Comparison of ENCODE assay signal across 9 cellular contexts in genomic region chr9:5493597-5494511, GRCh38. TPM values are rescaled to one million over a fixed set of nuclear protein-coding genes. Genes with fewer than 3 reads are reported as not detected.
DNase-seq lines count a peak whose midpoint lies in the region; ATAC-seq, FAIRE-seq and TF ChIP-seq lines count a peak whose summit lies in the region.
"Had no signal": no experiment of that assay in that cellular context is flagged by ENCODE, and none has a peak within 500 bp of the region (broad histone marks: within the 10 kb centered on the region; RNA-seq: fewer than 3 reads in every experiment).

No MANE protein-coding gene starts in this region.

- no peaks in the 10 kb centered on the region for H3K4me1 ChIP-seq in prostate gland (replicated peaks)
- H3K4me1 ChIP-seq: body of pancreas had no signal

- H3K4me3 ChIP-seq in skeletal muscle cell (ENCODE audit: low read depth, low read length), result no peak overlapping the region
- H3K4me3 ChIP-seq in prostate gland, result no peak overlapping the region
- H3K4me3 ChIP-seq: body of pancreas had no signal

- no peak overlapping the region for H3K27ac ChIP-seq in prostate gland

- TF ChIP-seq POLR2A in erythroblast (IDR thresholded peaks at IDR 0.05; ENCODE audit: low read length) (no peak), prostate gland (IDR thresholded peaks at IDR 0.05) (no peak)

- no peak for TF ChIP-seq CTCF in prostate gland (IDR thresholded peaks at IDR 0.05)

- FAIRE-seq in RCC 7860 (lab: Jason Lieb, UNC), result peak; percentile 75

- ATAC-seq in Right ventricle myocardium superior (ENCODE audit: poor library complexity) (peak; percentile 69), HG02943 (IDR thresholded peaks at IDR 0.05; ENCODE audit: low read depth, unreplicated experiment) (peak; percentile 82)
- ATAC-seq: body of pancreas had no signal

- no peaks in the 10 kb centered on the region for H3K9me3 ChIP-seq in prostate gland
- H3K9me3 ChIP-seq: body of pancreas had no signal

- intact Hi-C loops in Right ventricle myocardium superior (cut with DNase I) (no loop called here), cardiac septum (cut with DNase I) (no loop called here), prostate gland (cut with DNase I) (no loop called here)

- no peaks in the 10 kb centered on the region for H3K27me3 ChIP-seq in prostate gland (replicated peaks; ENCODE audit: insufficient read depth)
- H3K27me3 ChIP-seq: body of pancreas had no signal

- DNase-seq in Right ventricle myocardium superior (peak; percentile 58), cardiac septum (ENCODE audit: low spot score) (no peak), RCC 7860 (ENCODE audit: low spot score) (peak; percentile 87), erythroblast (lab: John Stamatoyannopoulos, UW) (peak; percentile 45 to 67), skeletal muscle cell (ENCODE audit: low read depth) (peak; percentile 82), prostate gland (ENCODE audit: low spot score) (no peak), NCI-H146 (lab: John Stamatoyannopoulos, UW) (no peak)

- H3K36me3 ChIP-seq in prostate gland, result no peaks in the 10 kb centered on the region

- WGBS in prostate gland, result 77% methylated on average over 8 of the region's 9 CpGs

RNA-seq across cellular contexts. Expression of gene PDCD1LG2, which starts 16.5 kb away (rescaled TPM):
- total RNA-seq in Right ventricle myocardium superior (2.4 TPM), cardiac septum (0.48 TPM), prostate gland (1 to 10 TPM in 1 of 2 donors, not detected in 1; 1.4 TPM)

RNA-seq across cellular contexts. Expression of gene CD274, which starts 43.5 kb away (rescaled TPM):
- total RNA-seq in Right ventricle myocardium superior, result 9.0 TPM
- total RNA-seq in cardiac septum, result 17.9 TPM
- 1 to 10 TPM in 1 of 2 donors, under 1 TPM in 1; 0.82 to 1.9 TPM for total RNA-seq in prostate gland

RNA-seq across cellular contexts. Expression of gene PLGRKT, which starts 56.1 kb away (rescaled TPM):
- total RNA-seq in Right ventricle myocardium superior (39.8 TPM), cardiac septum (28.9 TPM), prostate gland (10 to 100 TPM; 10.4 to 49.6 TPM)

Comparison
In these comparisons a context has a peak if more than half of its experiments do, and no peak if none do; other contexts are left out.
1. DNase-seq: peak in Right ventricle myocardium superior (single experiment), RCC 7860 (single experiment), erythroblast (2 of 2) and skeletal muscle cell (single experiment); none in cardiac septum (single experiment), prostate gland (single experiment) and NCI-H146 (single experiment).